Comparison of ENCODE assay signal across 13 cellular contexts in genomic region chr2:215811003-215811402, GRCh38.
DNase-seq lines count a peak whose midpoint lies in the region; ATAC-seq, FAIRE-seq and TF ChIP-seq lines count a peak whose summit lies in the region.
"Had no signal": no experiment of that assay in that cellular context is flagged by ENCODE, and none has a peak within 500 bp of the region (broad histone marks: within the 10 kb centered on the region; RNA-seq: fewer than 3 reads in every experiment).

No MANE protein-coding gene starts in this region.

- no peak for TF ChIP-seq CTCF in dorsolateral prefrontal cortex (IDR thresholded peaks at IDR 0.05 in 54 of 56, conservative IDR thresholded peaks at IDR 0.05 in 2 of 56; ENCODE audit: low read depth in 1 of 56, partially characterized antibody in 56 of 56)

- no peaks in the 10 kb centered on the region for H3K9me3 Mint-ChIP-seq in activated naive CD4-positive, alpha-beta T cell treated with anti-CD3 and anti-CD28 coated beads, Interleukin-2, amount 10 ng/mL, durations not matched to agents 7 days and 5 days
- no peaks in the 10 kb centered on the region for H3K9me3 Mint-ChIP-seq in activated naive CD4-positive, alpha-beta T cell treated with anti-CD3 and anti-CD28 coated beads, Interleukin-2, amount 50 U/mL, for 72 hours
- H3K9me3 Mint-ChIP-seq: activated T-cell treated with anti-CD3 and anti-CD28 coated beads, Interleukin-2, amount 50 U/mL, for 72 hours had no signal

- CTCF ChIA-PET in activated naive CD4-positive, alpha-beta T cell treated with anti-CD3 and anti-CD28 coated beads, Interleukin-2, amount 10 ng/mL, durations not matched to agents 7 days and 5 days (lab: Charles Lee): interaction anchor here (1.0 to 1.8 kb wide), 3 partner anchors 11 to 20 kb away, joined by 3 to 5 read pairs (median 4); no protein-coding TSS in a partner anchor

- peaks cover 5% of the 10 kb centered on the region for H3K27me3 Mint-ChIP-seq in activated naive CD4-positive, alpha-beta T cell treated with anti-CD3 and anti-CD28 coated beads, Interleukin-2, amount 10 ng/mL, durations not matched to agents 7 days and 5 days

- peaks cover 23% of the 10 kb centered on the region for H3K4me1 Mint-ChIP-seq in activated naive CD4-positive, alpha-beta T cell treated with anti-CD3 and anti-CD28 coated beads, Interleukin-2, amount 10 ng/mL, durations not matched to agents 7 days and 5 days

- intact Hi-C loops in dorsolateral prefrontal cortex (cut with DNase I): no loop called here

- ATAC-seq in activated naive CD4-positive, alpha-beta T cell treated with anti-CD3 and anti-CD28 coated beads, Interleukin-2, amount 50 U/mL, for 72 hours: no peak
- ATAC-seq in HG02763 (IDR thresholded peaks at IDR 0.05; ENCODE audit: unreplicated experiment) (peak; percentile 21), HG03558 (IDR thresholded peaks at IDR 0.05; ENCODE audit: extremely low read depth, unreplicated experiment) (peak; percentile 22)
- ATAC-seq: activated T-cell treated with anti-CD3 and anti-CD28 coated beads, Interleukin-2, amount 50 U/mL, for 72 hours had no signal

- no peak for DNase-seq in activated naive CD4-positive, alpha-beta T cell treated with anti-CD3 and anti-CD28 coated beads, Interleukin-2, amount 10 ng/mL, durations not matched to agents 7 days and 5 days
- no peak for DNase-seq in activated naive CD4-positive, alpha-beta T cell treated with anti-CD3 and anti-CD28 coated beads, Interleukin-2, amount 50 U/mL, for 72 hours (ENCODE audit: low spot score in 2 of 2)
- DNase-seq in SHP77 (lab: John Stamatoyannopoulos, UW) (no peak), urothelium cell line (ENCODE audit: low spot score) (no peak), dorsolateral prefrontal cortex (no peak), DMS53 treated with DMSO at 0.1 percent for 48 hours (lab: John Stamatoyannopoulos, UW; ENCODE audit: unreplicated experiment) (no peak)
- DNase-seq: activated T-cell treated with anti-CD3 and anti-CD28 coated beads, Interleukin-2, amount 50 U/mL, for 72 hours; cortex of kidney; head of caudate nucleus; midbrain; NCI-H510A had no signal

- H3K4me3 ChIP-seq in dorsolateral prefrontal cortex: no peak overlapping the region

- H3K27ac Mint-ChIP-seq in activated naive CD4-positive, alpha-beta T cell treated with anti-CD3 and anti-CD28 coated beads, Interleukin-2, amount 10 ng/mL, durations not matched to agents 7 days and 5 days: peak overlapping the region; percentile 53
- H3K27ac Mint-ChIP-seq in activated naive CD4-positive, alpha-beta T cell treated with anti-CD3 and anti-CD28 coated beads, Interleukin-2, amount 50 U/mL, for 72 hours: peak overlapping the region in 1 of 2 donors; percentile 55
- H3K27ac Mint-ChIP-seq: activated T-cell treated with anti-CD3 and anti-CD28 coated beads, Interleukin-2, amount 50 U/mL, for 72 hours had no signal

- peaks cover 3% of the 10 kb centered on the region for H3K36me3 Mint-ChIP-seq in activated naive CD4-positive, alpha-beta T cell treated with anti-CD3 and anti-CD28 coated beads, Interleukin-2, amount 10 ng/mL, durations not matched to agents 7 days and 5 days
- H3K36me3 Mint-ChIP-seq in activated naive CD4-positive, alpha-beta T cell treated with anti-CD3 and anti-CD28 coated beads, Interleukin-2, amount 50 U/mL, for 72 hours: no peaks in the 10 kb centered on the region

- H3K27me3 ChIP-seq in dorsolateral prefrontal cortex: no peaks in the 10 kb centered on the region

- H3K4me3 Mint-ChIP-seq in activated naive CD4-positive, alpha-beta T cell treated with anti-CD3 and anti-CD28 coated beads, Interleukin-2, amount 10 ng/mL, durations not matched to agents 7 days and 5 days: no peak overlapping the region

- H3K27ac ChIP-seq in dorsolateral prefrontal cortex: no peak overlapping the region

- no peak for FAIRE-seq in urothelium cell line (lab: Jason Lieb, UNC)

Comparison
In these comparisons a context has a peak if more than half of its experiments do, and no peak if none do; other contexts are left out.
1. ATAC-seq: peak in HG02763 (single experiment) and HG03558 (single experiment); none in activated naive CD4-positive, alpha-beta T cell treated with anti-CD3 and anti-CD28 coated beads, Interleukin-2, amount 50 U/mL, for 72 hours (0 of 2).